25 cellular contexts compared by ENCODE assay signal in genomic region chr14:68508581-68508980, GRCh38.
DNase-seq lines count a peak whose midpoint lies in the region; FAIRE-seq and TF ChIP-seq lines count a peak whose summit lies in the region.
"Had no signal": no experiment of that assay in that cellular context is flagged by ENCODE, and none has a peak within 500 bp of the region (broad histone marks: within the 10 kb centered on the region; RNA-seq: fewer than 3 reads in every experiment).

No MANE protein-coding gene starts in this region.

- no peaks in the 10 kb centered on the region for H3K36me3 Mint-ChIP-seq in neural progenitor cell

- DNase-seq in NCI-H345 (lab: John Stamatoyannopoulos, UW), result peak; percentile 31
- no peak for DNase-seq in NCI-H345 treated with DMSO at 0.1 percent for 48 hours (lab: John Stamatoyannopoulos, UW; ENCODE audit: unreplicated experiment)
- DNase-seq in breast epithelium (ENCODE audit: low spot score in 2 of 2), result no peak
- DNase-seq in neural progenitor cell (ENCODE audit: low spot score), result no peak
- no peak for DNase-seq in urothelium cell line (ENCODE audit: low spot score)
- no peak for DNase-seq in GOT3 (lab: John Stamatoyannopoulos, UW)
- DNase-seq in NCI-H524 (lab: John Stamatoyannopoulos, UW), result no peak
- no peak for DNase-seq in HuH-7.5 (ENCODE audit: low spot score)
- DNase-seq: activated CD4-positive, alpha-beta T cell treated with anti-CD3 and anti-CD28 coated beads, Interleukin-2, amount 50 U/mL, for 48 hours; aorta; BE2C; DMS53; effector CD4-positive, alpha-beta T cell; left cardiac atrium; NCI-H2029 treated with DMSO at 0.1 percent for 48 hours; NCI-H524 treated with DMSO at 0.1 percent for 48 hours; nucleus accumbens; right cardiac atrium; Right ventricle myocardium superior; tibial artery had no signal

- H3K9ac ChIP-seq in neural progenitor cell, result no peak overlapping the region
- H3K9ac ChIP-seq: KMS-11 had no signal

- H3K27me3 Mint-ChIP-seq in neural progenitor cell (ENCODE audit: insufficient read depth, low read depth), result no peaks in the 10 kb centered on the region
- H3K27me3 Mint-ChIP-seq: central memory CD8-positive, alpha-beta T cell had no signal

- H3K27ac Mint-ChIP-seq in neural progenitor cell, result peak overlapping the region; percentile 45
- H3K27ac Mint-ChIP-seq: T-helper 1 cell treated with Interleukin-12 subunit alpha and Interleukin-12 subunit beta and Interleukin-4 antibody, amounts not matched to agents 30 μg/mL and 1 μg/mL, for 36 hours had no signal

- peak; percentile 37 for FAIRE-seq in urothelium cell line (lab: Jason Lieb, UNC)

- H2AFZ ChIP-seq in neural progenitor cell (replicated peaks), result no peak overlapping the region

- no peak overlapping the region for H3K4me2 ChIP-seq in neural progenitor cell
- H3K4me2 ChIP-seq: KMS-11 had no signal

- H3K4me1 ChIP-seq in breast epithelium (peaks cover 28 to 44% of the 10 kb centered on the region in 2 donors), neural progenitor cell (peaks cover 27% of the 10 kb centered on the region)

- H3K4me3 ChIP-seq in breast epithelium, result no peak overlapping the region
- H3K4me3 ChIP-seq in neural progenitor cell, result no peak overlapping the region
- H3K4me3 ChIP-seq: esophagus muscularis mucosa, tibial artery had no signal

- no peaks in the 10 kb centered on the region for H3K79me2 ChIP-seq in neural progenitor cell (ENCODE audit: low read depth)

- TF ChIP-seq POLR2A in breast epithelium (IDR thresholded peaks at IDR 0.05), result no peak

- H3F3A ChIP-seq in neural progenitor cell (ENCODE audit: low read depth), result peaks cover 6% of the 10 kb centered on the region

- H3K4me1 Mint-ChIP-seq in neural progenitor cell, result peaks cover 65% of the 10 kb centered on the region

- no peak for TF ChIP-seq CTCF in breast epithelium (IDR thresholded peaks at IDR 0.05)
- TF ChIP-seq CTCF in neural progenitor cell (IDR thresholded peaks at IDR 0.05), result no peak

- H3K27ac ChIP-seq in breast epithelium (peak overlapping the region; percentile 89 to 91), neural progenitor cell (no peak overlapping the region)
- H3K27ac ChIP-seq: 22Rv1, KMS-11 had no signal

- no peaks in the 10 kb centered on the region for H3K27me3 ChIP-seq in breast epithelium
- H3K27me3 ChIP-seq in neural progenitor cell, result no peaks in the 10 kb centered on the region
- H3K27me3 ChIP-seq: BE2C, esophagus muscularis mucosa, tibial artery had no signal

- H3K36me3 ChIP-seq in breast epithelium (no peaks in the 10 kb centered on the region), neural progenitor cell (no peaks in the 10 kb centered on the region)
- H3K36me3 ChIP-seq: BE2C, esophagus muscularis mucosa, tibial artery had no signal

- no peaks in the 10 kb centered on the region for H3K9me3 ChIP-seq in breast epithelium
- H3K9me3 ChIP-seq in neural progenitor cell (ENCODE audit: low read depth), result no peaks in the 10 kb centered on the region
- H3K9me3 ChIP-seq: BE2C, esophagus muscularis mucosa, tibial artery had no signal

- no peak overlapping the region for H3K4me3 Mint-ChIP-seq in neural progenitor cell
- H3K4me3 Mint-ChIP-seq: T-helper 1 cell treated with Interleukin-12 subunit alpha and Interleukin-12 subunit beta and Interleukin-4 antibody, amounts not matched to agents 30 μg/mL and 1 μg/mL, for 36 hours had no signal

- intact Hi-C loops in breast epithelium (cut with DNase I; ENCODE audit: low total_unique reads), result no loop called here

- H4K20me1 ChIP-seq in neural progenitor cell (ENCODE audit: low read depth), result no peaks in the 10 kb centered on the region

- H3K9me3 Mint-ChIP-seq in neural progenitor cell, result peaks cover 2% of the 10 kb centered on the region
- H3K9me3 Mint-ChIP-seq: central memory CD8-positive, alpha-beta T cell; T-helper 1 cell treated with Interleukin-12 subunit alpha and Interleukin-12 subunit beta and Interleukin-4 antibody, amounts not matched to agents 30 μg/mL and 1 μg/mL, for 36 hours had no signal
